ENCODE assay signal across 31 cellular contexts in genomic region chr11:106683435-106683834, GRCh38.
A peak's percentile ranks its signal among the peaks of the same experiment; 100 is the strongest.
DNase-seq lines count a peak whose midpoint lies in the region; ATAC-seq and TF ChIP-seq lines count a peak whose summit lies in the region.
"Had no signal": no experiment of that assay in that cellular context is flagged by ENCODE, and none has a peak within 500 bp of the region (broad histone marks: within the 10 kb centered on the region; RNA-seq: fewer than 3 reads in every experiment).

No MANE protein-coding gene starts in this region.

- no peak for TF ChIP-seq POLR2A in prostate gland (IDR thresholded peaks at IDR 0.05)

- no peaks in the 10 kb centered on the region for H3K27me3 ChIP-seq in prostate gland (replicated peaks; ENCODE audit: insufficient read depth)
- H3K27me3 ChIP-seq: breast epithelium, pancreas, spleen, testis, vagina had no signal

- no peak overlapping the region for H3K4me3 ChIP-seq in prostate gland
- H3K4me3 ChIP-seq: breast epithelium, lung, mucosa of descending colon, pancreas, spleen, testis, vagina had no signal

- ATAC-seq in GM21360 (IDR thresholded peaks at IDR 0.05; ENCODE audit: unreplicated experiment), result peak; percentile 81
- peak; percentile 86 for ATAC-seq in HG02870 (IDR thresholded peaks at IDR 0.05; ENCODE audit: unreplicated experiment)
- ATAC-seq in HG03280 (IDR thresholded peaks at IDR 0.05; ENCODE audit: unreplicated experiment), result peak; percentile 61
- ATAC-seq in stimulated activated naive CD8-positive, alpha-beta T cell treated with anti-CD3 and anti-CD28 coated beads, Interleukin-15, Interleukin-2, amounts not matched to agents 100 U/mL and 50 U/mL, for 24 hours, result no peak
- ATAC-seq in GM21528 (IDR thresholded peaks at IDR 0.05; ENCODE audit: low FRiP score, unreplicated experiment), result no peak
- ATAC-seq: activated T-cell treated with anti-CD3 and anti-CD28 coated beads, Interleukin-2, amount 50 U/mL, for 72 hours; mucosa of descending colon; pancreas; right cardiac atrium; stimulated activated naive B cell treated with anti-CD40 and anti-IgM and Interleukin-4, amounts not matched to agents 10 μg/mL and 1 μg/mL and 100 μg/mL, for 72 hours; T-helper 17 cell had no signal

- no peak for TF ChIP-seq CTCF in prostate gland (IDR thresholded peaks at IDR 0.05)

- no peaks in the 10 kb centered on the region for H3K9me3 ChIP-seq in prostate gland
- H3K9me3 ChIP-seq: breast epithelium, pancreas, SK-N-SH, spleen, testis, vagina had no signal

- no peaks in the 10 kb centered on the region for H3K36me3 ChIP-seq in prostate gland
- H3K36me3 ChIP-seq: breast epithelium, pancreas, spleen, vagina had no signal

- DNase-seq in stimulated activated naive CD8-positive, alpha-beta T cell treated with anti-CD3 and anti-CD28 coated beads, Interleukin-15, Interleukin-2, amounts not matched to agents 100 U/mL and 50 U/mL, for 24 hours, result no peak
- no peak for DNase-seq in prostate gland (ENCODE audit: low spot score)
- DNase-seq in DMS53 treated with DMSO at 0.1 percent for 48 hours (lab: John Stamatoyannopoulos, UW; ENCODE audit: unreplicated experiment), result no peak
- DNase-seq: activated CD4-positive, alpha-beta T cell treated with anti-CD3 and anti-CD28 coated beads for 48 hours; activated naive CD4-positive, alpha-beta T cell treated with anti-CD3 and anti-CD28 coated beads for 36 hours; activated T-cell treated with anti-CD3 and anti-CD28 coated beads, Interleukin-2, amount 50 U/mL, for 72 hours; amniotic stem cell; effector CD8-positive, alpha-beta T cell; EL; head of caudate nucleus; KG1; mucosa of descending colon; NCI-H1417 treated with DMSO at 0.1 percent for 48 hours; NCI-H2081 treated with DMSO at 0.1 percent for 48 hours; NCI-H345; NCI-H748 treated with DMSO at 0.1 percent for 48 hours; pancreas; right cardiac atrium; SK-N-SH; spleen; stimulated activated CD4-positive, alpha-beta T cell treated with anti-CD3 and anti-CD28 coated beads, Interleukin-4, amount 100 ng/mL, for 24 hours; stimulated activated naive B cell treated with anti-CD40 and anti-IgM and Interleukin-4, amounts not matched to agents 10 μg/mL and 1 μg/mL and 100 μg/mL, for 72 hours; T-helper 17 cell; testis had no signal

- WGBS in prostate gland, result 58% methylated on average over 3 of the region's 3 CpGs

- intact Hi-C loops in prostate gland (cut with DNase I), result no loop called here

- no peak overlapping the region for H3K27ac ChIP-seq in prostate gland
- H3K27ac ChIP-seq: breast epithelium, pancreas, spleen, testis, vagina had no signal

- H3K4me1 ChIP-seq in prostate gland (replicated peaks), result no peaks in the 10 kb centered on the region
- H3K4me1 ChIP-seq: breast epithelium, pancreas, spleen, testis, vagina had no signal

Comparison
In these comparisons a context has a peak if more than half of its experiments do, and no peak if none do; other contexts are left out.
1. ATAC-seq: peak in GM21360 (single experiment), HG02870 (single experiment) and HG03280 (single experiment); none in stimulated activated naive CD8-positive, alpha-beta T cell treated with anti-CD3 and anti-CD28 coated beads, Interleukin-15, Interleukin-2, amounts not matched to agents 100 U/mL and 50 U/mL, for 24 hours (single experiment) and GM21528 (single experiment).